Comparison of ENCODE assay signal across 2 cellular contexts in the genomic region with DNA sequence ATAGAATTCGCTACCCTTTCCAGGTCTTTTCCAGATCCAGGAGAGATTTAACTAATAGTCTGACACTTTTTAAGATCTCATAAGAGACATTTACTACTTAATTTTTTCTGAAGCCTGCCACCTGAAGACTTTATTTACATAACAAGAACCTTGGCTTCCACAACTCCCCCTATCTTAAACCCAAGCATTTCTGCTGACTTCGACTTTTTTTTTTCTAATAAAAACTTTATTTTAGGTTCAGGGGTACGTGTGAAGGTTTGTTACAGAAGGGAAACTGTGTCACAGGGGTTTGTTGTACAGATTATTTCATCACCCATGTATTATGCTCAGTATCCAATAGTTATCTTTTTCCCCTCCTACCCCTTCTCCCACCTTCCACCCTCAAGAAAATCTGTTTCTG.
A peak's percentile ranks its signal among the peaks of the same experiment; 100 is the strongest.
TF ChIP-seq lines count a peak whose summit lies in the region.

No MANE protein-coding gene starts in this region.

TF ChIP-seq in GM23338, 12 proteins besides CTCF, POLR2A, EP300 and RAD21:
- no peak for TF ChIP-seq CREB1 (CRISPR knock-in tag; IDR thresholded peaks at IDR 0.05; ENCODE audit: low read depth)
- TF ChIP-seq POLR2AphosphoS5 (IDR thresholded peaks at IDR 0.05; ENCODE audit: low read depth), result no peak
- TF ChIP-seq JUNB (IDR thresholded peaks at IDR 0.05; ENCODE audit: unreplicated experiment), result no peak
- no peak for TF ChIP-seq EZH2phosphoT487 (IDR thresholded peaks at IDR 0.05; ENCODE audit: unreplicated experiment)
- TF ChIP-seq, protein P1, sequence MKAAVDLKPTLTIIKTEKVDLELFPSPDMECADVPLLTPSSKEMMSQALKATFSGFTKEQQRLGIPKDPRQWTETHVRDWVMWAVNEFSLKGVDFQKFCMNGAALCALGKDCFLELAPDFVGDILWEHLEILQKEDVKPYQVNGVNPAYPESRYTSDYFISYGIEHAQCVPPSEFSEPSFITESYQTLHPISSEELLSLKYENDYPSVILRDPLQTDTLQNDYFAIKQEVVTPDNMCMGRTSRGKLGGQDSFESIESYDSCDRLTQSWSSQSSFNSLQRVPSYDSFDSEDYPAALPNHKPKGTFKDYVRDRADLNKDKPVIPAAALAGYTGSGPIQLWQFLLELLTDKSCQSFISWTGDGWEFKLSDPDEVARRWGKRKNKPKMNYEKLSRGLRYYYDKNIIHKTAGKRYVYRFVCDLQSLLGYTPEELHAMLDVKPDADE (IDR thresholded peaks at IDR 0.05), result no peak
- TF ChIP-seq, protein P2, sequence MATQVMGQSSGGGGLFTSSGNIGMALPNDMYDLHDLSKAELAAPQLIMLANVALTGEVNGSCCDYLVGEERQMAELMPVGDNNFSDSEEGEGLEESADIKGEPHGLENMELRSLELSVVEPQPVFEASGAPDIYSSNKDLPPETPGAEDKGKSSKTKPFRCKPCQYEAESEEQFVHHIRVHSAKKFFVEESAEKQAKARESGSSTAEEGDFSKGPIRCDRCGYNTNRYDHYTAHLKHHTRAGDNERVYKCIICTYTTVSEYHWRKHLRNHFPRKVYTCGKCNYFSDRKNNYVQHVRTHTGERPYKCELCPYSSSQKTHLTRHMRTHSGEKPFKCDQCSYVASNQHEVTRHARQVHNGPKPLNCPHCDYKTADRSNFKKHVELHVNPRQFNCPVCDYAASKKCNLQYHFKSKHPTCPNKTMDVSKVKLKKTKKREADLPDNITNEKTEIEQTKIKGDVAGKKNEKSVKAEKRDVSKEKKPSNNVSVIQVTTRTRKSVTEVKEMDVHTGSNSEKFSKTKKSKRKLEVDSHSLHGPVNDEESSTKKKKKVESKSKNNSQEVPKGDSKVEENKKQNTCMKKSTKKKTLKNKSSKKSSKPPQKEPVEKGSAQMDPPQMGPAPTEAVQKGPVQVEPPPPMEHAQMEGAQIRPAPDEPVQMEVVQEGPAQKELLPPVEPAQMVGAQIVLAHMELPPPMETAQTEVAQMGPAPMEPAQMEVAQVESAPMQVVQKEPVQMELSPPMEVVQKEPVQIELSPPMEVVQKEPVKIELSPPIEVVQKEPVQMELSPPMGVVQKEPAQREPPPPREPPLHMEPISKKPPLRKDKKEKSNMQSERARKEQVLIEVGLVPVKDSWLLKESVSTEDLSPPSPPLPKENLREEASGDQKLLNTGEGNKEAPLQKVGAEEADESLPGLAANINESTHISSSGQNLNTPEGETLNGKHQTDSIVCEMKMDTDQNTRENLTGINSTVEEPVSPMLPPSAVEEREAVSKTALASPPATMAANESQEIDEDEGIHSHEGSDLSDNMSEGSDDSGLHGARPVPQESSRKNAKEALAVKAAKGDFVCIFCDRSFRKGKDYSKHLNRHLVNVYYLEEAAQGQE (IDR thresholded peaks at IDR 0.05; ENCODE audit: unreplicated experiment), result no peak

TF ChIP-seq in H1, 55 proteins besides CTCF, POLR2A, EP300 and RAD21:
- TF ChIP-seq CHD2 (IDR thresholded peaks at IDR 0.05; ENCODE audit: low read length) (no peak), MAFK (IDR thresholded peaks at IDR 0.05; ENCODE audit: low read depth, low read length) (peak; percentile 86)
TF ChIP-seq in H1: peak in this region for 1.
